Comparison of ENCODE assay signal across 18 cellular contexts in genomic region chr9:99025616-99026270, GRCh38.
A peak's percentile ranks its signal among the peaks of the same experiment; 100 is the strongest.
DNase-seq lines count a peak whose midpoint lies in the region; ATAC-seq, FAIRE-seq and TF ChIP-seq lines count a peak whose summit lies in the region.
"Had no signal": no experiment of that assay in that cellular context is flagged by ENCODE, and none has a peak within 500 bp of the region (broad histone marks: within the 10 kb centered on the region; RNA-seq: fewer than 3 reads in every experiment).

No MANE protein-coding gene starts in this region.

- no peaks in the 10 kb centered on the region for H3K9me3 Mint-ChIP-seq in endodermal cell
- peaks cover 3% of the 10 kb centered on the region for H3K9me3 Mint-ChIP-seq in T-helper 2 cell treated with Interferon-gamma antibody and Interleukin-4, amounts not matched to agents 5 μg/mL and 100 μg/mL, for 36 hours
- H3K9me3 Mint-ChIP-seq: CD4-positive, alpha-beta T cell had no signal

- no peak overlapping the region for H3K4me3 ChIP-seq in right atrium auricular region
- H3K4me3 ChIP-seq in endodermal cell (ENCODE audit: low read length): no peak overlapping the region
- no peak overlapping the region for H3K4me3 ChIP-seq in stomach
- H3K4me3 ChIP-seq in lower leg skin (ENCODE audit: low read depth, poor library complexity, severe bottlenecking): no peak overlapping the region

- H3K27ac Mint-ChIP-seq in endodermal cell: no peak overlapping the region
- no peak overlapping the region for H3K27ac Mint-ChIP-seq in T-helper 2 cell treated with Interferon-gamma antibody and Interleukin-4, amounts not matched to agents 5 μg/mL and 100 μg/mL, for 36 hours

- peak; percentile 44 for DNase-seq in right atrium auricular region (ENCODE audit: low spot score)
- no peak for DNase-seq in Right ventricle myocardium inferior (ENCODE audit: missing footprints)
- DNase-seq in HTR-8/SVneo (ENCODE audit: insufficient read length, low spot score): no peak
- no peak for DNase-seq in endodermal cell
- DNase-seq in stomach: no peak
- no peak for DNase-seq in lower leg skin (ENCODE audit: low spot score in 2 of 2)
- DNase-seq in T-helper 2 cell treated with Interferon-gamma antibody and Interleukin-4, amounts not matched to agents 5 μg/mL and 100 μg/mL, for 36 hours (ENCODE audit: low spot score): no peak
- DNase-seq: ACHN; Calu3; CD4-positive, alpha-beta T cell; DMS79; GOT3; Kasumi-1; NCI-H1417; NCI-H2029; NCI-H510A treated with DMSO at 0.1 percent for 48 hours; SHP77 treated with DMSO at 0.1 percent for 48 hours had no signal

- H3K9ac ChIP-seq in endodermal cell (ENCODE audit: extremely low read depth, low read length, poor library complexity, severe bottlenecking): no peak overlapping the region

- TF ChIP-seq EP300 in stomach (IDR thresholded peaks at IDR 0.05): no peak

- peaks cover 9% of the 10 kb centered on the region for H3K27me3 Mint-ChIP-seq in endodermal cell (ENCODE audit: insufficient read depth)
- H3K27me3 Mint-ChIP-seq in T-helper 2 cell treated with Interferon-gamma antibody and Interleukin-4, amounts not matched to agents 5 μg/mL and 100 μg/mL, for 36 hours (ENCODE audit: low read depth): peaks cover 12% of the 10 kb centered on the region
- H3K27me3 Mint-ChIP-seq: CD4-positive, alpha-beta T cell had no signal

- peaks cover under 1% of the 10 kb centered on the region for H3K4me1 Mint-ChIP-seq in endodermal cell
- peaks cover 24% of the 10 kb centered on the region for H3K4me1 Mint-ChIP-seq in T-helper 2 cell treated with Interferon-gamma antibody and Interleukin-4, amounts not matched to agents 5 μg/mL and 100 μg/mL, for 36 hours (ENCODE audit: low read depth)

- no peaks in the 10 kb centered on the region for H3K36me3 Mint-ChIP-seq in endodermal cell (ENCODE audit: low read depth)
- no peaks in the 10 kb centered on the region for H3K36me3 Mint-ChIP-seq in T-helper 2 cell treated with Interferon-gamma antibody and Interleukin-4, amounts not matched to agents 5 μg/mL and 100 μg/mL, for 36 hours (ENCODE audit: low read depth)

- peak; percentile 28 for FAIRE-seq in HTR-8/SVneo (lab: Jason Lieb, UNC)
- FAIRE-seq: RCC 7860 had no signal

- no peak overlapping the region for H3K27ac ChIP-seq in right atrium auricular region
- H3K27ac ChIP-seq in endodermal cell (ENCODE audit: low read depth, low read length): no peak overlapping the region
- H3K27ac ChIP-seq in stomach: peak overlapping the region in 2 of 5 donors; percentile 15 to 63

- ATAC-seq in Right ventricle myocardium inferior: no peak

- no peak for TF ChIP-seq POLR2A in stomach (IDR thresholded peaks at IDR 0.05)
- no peak for TF ChIP-seq POLR2A in lower leg skin (IDR thresholded peaks at IDR 0.05)

- intact Hi-C loops in Right ventricle myocardium inferior (cut with DNase I) (no loop called here), stomach (cut with DNase I; ENCODE audit: low total_unique reads) (loop anchor here (10.0 kb wide), 1 partner anchor 61 kb away; no protein-coding TSS in a partner anchor), lower leg skin (cut with DNase I; ENCODE audit: low total_unique reads) (no loop called here)

- TF ChIP-seq CTCF in right atrium auricular region (IDR thresholded peaks at IDR 0.05) (no peak), endodermal cell (conservative IDR thresholded peaks at IDR 0.05) (peak; percentile 43), stomach (IDR thresholded peaks at IDR 0.05) (no peak), lower leg skin (IDR thresholded peaks at IDR 0.05) (no peak)

- H3K27me3 ChIP-seq in right atrium auricular region: no peaks in the 10 kb centered on the region
- no peaks in the 10 kb centered on the region for H3K27me3 ChIP-seq in endodermal cell (ENCODE audit: control insufficient read depth, insufficient read depth, low read length, poor library complexity, severe bottlenecking)
- H3K27me3 ChIP-seq in stomach: no peaks in the 10 kb centered on the region

- H3K36me3 ChIP-seq in right atrium auricular region: peaks cover 9% of the 10 kb centered on the region
- H3K36me3 ChIP-seq in endodermal cell (ENCODE audit: control insufficient read depth, insufficient read depth, low read length): no peaks in the 10 kb centered on the region
- peaks cover 0 to 63% (median 16%) of the 10 kb centered on the region in 4 donors for H3K36me3 ChIP-seq in stomach

- WGBS in endodermal cell (ENCODE audit: insufficient coverage in 1 of 2, insufficient read length in 1 of 2), 2 experiments: 93 to 100% methylated on average over 3 to 6 of the region's 6 CpGs
- WGBS in stomach, 5 donors: 92 to 99% (median 92%) methylated on average over 5 to 6 of the region's 6 CpGs
- WGBS in lower leg skin, 2 donors: 92 to 97% methylated on average over 6 of the region's 6 CpGs

- no peaks in the 10 kb centered on the region for H3K9me3 ChIP-seq in right atrium auricular region
- no peaks in the 10 kb centered on the region for H3K9me3 ChIP-seq in endodermal cell (ENCODE audit: control insufficient read depth, low read length)
- H3K9me3 ChIP-seq in stomach: no peaks in the 10 kb centered on the region

- no peak overlapping the region for H3K4me3 Mint-ChIP-seq in endodermal cell
- H3K4me3 Mint-ChIP-seq in T-helper 2 cell treated with Interferon-gamma antibody and Interleukin-4, amounts not matched to agents 5 μg/mL and 100 μg/mL, for 36 hours: no peak overlapping the region
- H3K4me3 Mint-ChIP-seq: CD4-positive, alpha-beta T cell had no signal

- H3K4me1 ChIP-seq in right atrium auricular region: peaks cover 0 to 10% of the 10 kb centered on the region in 2 donors
- no peaks in the 10 kb centered on the region for H3K4me1 ChIP-seq in endodermal cell (ENCODE audit: control insufficient read depth, insufficient read depth, low read length)
- H3K4me1 ChIP-seq in stomach: peaks cover 0 to 10% (median 4%) of the 10 kb centered on the region in 4 donors
